ENCODE assay signal across 12 cellular contexts in genomic region chr1:154812911-154813816, GRCh38. TPM values are rescaled to one million over a fixed set of nuclear protein-coding genes. Genes with fewer than 3 reads are reported as not detected.
DNase-seq lines count a peak whose midpoint lies in the region; ATAC-seq and TF ChIP-seq lines count a peak whose summit lies in the region.
"Had no signal": no experiment of that assay in that cellular context is flagged by ENCODE, and none has a peak within 500 bp of the region (broad histone marks: within the 10 kb centered on the region; RNA-seq: fewer than 3 reads in every experiment).

No MANE protein-coding gene starts in this region.

- H3K27me3 Mint-ChIP-seq in osteocyte (ENCODE audit: unreplicated experiment): peaks cover 10% of the 10 kb centered on the region

- no peak for TF ChIP-seq CTCF in fibroblast of pulmonary artery (IDR thresholded peaks at IDR 0.05; ENCODE audit: low read length, missing control alignments)
- no peak for TF ChIP-seq CTCF in osteocyte (IDR thresholded peaks at IDR 0.05)
- no peak for TF ChIP-seq CTCF in tibial artery (IDR thresholded peaks at IDR 0.05)
- TF ChIP-seq CTCF in OCI-LY7 (conservative IDR thresholded peaks at IDR 0.05; ENCODE audit: low read length): no peak

- H3K4me2 ChIP-seq in OCI-LY7 (ENCODE audit: low read length): no peak overlapping the region

- no peaks in the 10 kb centered on the region for H3K27me3 ChIP-seq in H7 (ENCODE audit: control insufficient read depth, insufficient read depth, low read length)
- H3K27me3 ChIP-seq in tibial artery: peaks cover 0 to 37% of the 10 kb centered on the region in 2 donors

- H4K20me1 ChIP-seq in OCI-LY7 (ENCODE audit: insufficient read depth, low read length): no peaks in the 10 kb centered on the region

- DNase-seq in H7 (peak; percentile 80), NCI-H526 treated with DMSO at 0.1 percent for 48 hours (lab: John Stamatoyannopoulos, UW) (peak; percentile 97), fibroblast of pulmonary artery (ENCODE audit: low read depth) (peak; percentile 53), osteocyte (ENCODE audit: extremely low spot score, unreplicated experiment) (no peak), tibial artery (no peak), OCI-LY7 (ENCODE audit: low spot score) (no peak)
- no peak for DNase-seq in activated CD4-positive, alpha-beta T cell treated with anti-CD3 and anti-CD28 coated beads, Interleukin-2, amount 50 U/mL, for 4 hours
- DNase-seq: activated B cell treated with CpG ODN at 0.5 μM for 24 hours; KBM-7; naive B cell; stimulated activated naive CD8-positive, alpha-beta T cell treated with anti-CD3 and anti-CD28 coated beads, Interleukin-15, amount 100 ng/mL, for 72 hours had no signal

- H3K36me3 ChIP-seq in H7 (replicated peaks; ENCODE audit: control insufficient read depth, insufficient read depth, low read length): no peaks in the 10 kb centered on the region
- H3K36me3 ChIP-seq in tibial artery: no peaks in the 10 kb centered on the region
- peaks cover 44% of the 10 kb centered on the region for H3K36me3 ChIP-seq in OCI-LY7 (ENCODE audit: insufficient read depth, low read length)

- peak overlapping the region; percentile 25 for H3K27ac Mint-ChIP-seq in osteocyte (ENCODE audit: unreplicated experiment)
- H3K27ac Mint-ChIP-seq: activated B cell treated with CpG ODN at 0.5 μM for 24 hours; stimulated activated naive CD8-positive, alpha-beta T cell treated with anti-CD3 and anti-CD28 coated beads, Interleukin-15, amount 100 ng/mL, for 72 hours had no signal

- intact Hi-C loops in tibial artery (cut with DNase I; ENCODE audit: low total_unique reads) (no loop called here), OCI-LY7 (cut with micrococcal nuclease; ENCODE audit: unreplicated experiment) (no loop called here)

- H3K4me3 ChIP-seq in H7 (ENCODE audit: insufficient read depth, low read depth, low read length) (no peak overlapping the region), fibroblast of pulmonary artery (replicated peaks; ENCODE audit: low read depth, low read length) (no peak overlapping the region), tibial artery (no peak overlapping the region), OCI-LY7 (ENCODE audit: low read depth, low read length, poor library complexity, severe bottlenecking) (no peak overlapping the region)

- no peak for ATAC-seq in HG02938 (IDR thresholded peaks at IDR 0.05; ENCODE audit: unreplicated experiment)
- ATAC-seq: stimulated activated naive CD8-positive, alpha-beta T cell treated with anti-CD3 and anti-CD28 coated beads, Interleukin-15, amount 100 ng/mL, for 72 hours had no signal

- H3K9me3 ChIP-seq in tibial artery (no peaks in the 10 kb centered on the region), OCI-LY7 (ENCODE audit: low read length) (no peaks in the 10 kb centered on the region)

- BruUV-seq in OCI-LY7 (replicated peaks; lab: Mats Ljungman, UMichigan): no TSS peak

- H3K27ac ChIP-seq in tibial artery: no peak overlapping the region
- no peak overlapping the region for H3K27ac ChIP-seq in OCI-LY7 (ENCODE audit: low read depth, low read length, poor library complexity, severe bottlenecking)

- H3K4me1 ChIP-seq in tibial artery: no peaks in the 10 kb centered on the region
- H3K4me1 ChIP-seq in OCI-LY7 (ENCODE audit: insufficient read depth, low read length, poor library complexity, severe bottlenecking): peaks cover 16% of the 10 kb centered on the region

- H3K4me3 Mint-ChIP-seq in osteocyte (ENCODE audit: unreplicated experiment): no peak overlapping the region
- H3K4me3 Mint-ChIP-seq: activated B cell treated with CpG ODN at 0.5 μM for 24 hours; naive B cell; stimulated activated naive CD8-positive, alpha-beta T cell treated with anti-CD3 and anti-CD28 coated beads, Interleukin-15, amount 100 ng/mL, for 72 hours had no signal

- no peak overlapping the region for H2AFZ ChIP-seq in OCI-LY7 (ENCODE audit: low read length)

- H3K79me2 ChIP-seq in OCI-LY7 (ENCODE audit: insufficient read depth, low read depth, low read length): no peaks in the 10 kb centered on the region

- POLR2A ChIA-PET in OCI-LY7 (lab: Charles Lee): interaction anchor here (0.7 kb wide), 1 partner anchor 10 kb away, joined by 3 read pairs; no protein-coding TSS in a partner anchor

- H3K36me3 Mint-ChIP-seq in osteocyte (ENCODE audit: unreplicated experiment): no peaks in the 10 kb centered on the region
- H3K36me3 Mint-ChIP-seq: naive B cell had no signal

- H3K4me1 Mint-ChIP-seq in osteocyte (ENCODE audit: unreplicated experiment): peaks cover 27% of the 10 kb centered on the region
- H3K4me1 Mint-ChIP-seq: activated B cell treated with CpG ODN at 0.5 μM for 24 hours had no signal

- H3K9me3 Mint-ChIP-seq in osteocyte (ENCODE audit: unreplicated experiment): no peaks in the 10 kb centered on the region
- H3K9me3 Mint-ChIP-seq: activated B cell treated with CpG ODN at 0.5 μM for 24 hours; naive B cell; stimulated activated naive CD8-positive, alpha-beta T cell treated with anti-CD3 and anti-CD28 coated beads, Interleukin-15, amount 100 ng/mL, for 72 hours had no signal

- H3K9me2 ChIP-seq in OCI-LY7 (ENCODE audit: insufficient read depth, low read length): no peaks in the 10 kb centered on the region

- CTCF ChIA-PET in OCI-LY7 (lab: Charles Lee; ENCODE audit: unreplicated experiment): interaction anchor here (0.5 kb wide), 1 partner anchor 144 kb away, joined by 3 read pairs; no protein-coding TSS in a partner anchor

RNA-seq across cellular contexts. Expression of gene KCNN3, which starts 56.9 kb away (rescaled TPM):
- total RNA-seq in H7 (2014; rRNA removed; shearing (Covaris generic)): 0.18 and 0.62 TPM in 2 replicates
- total RNA-seq in osteocyte (0.16 and 0.29 TPM in 2 replicates), OCI-LY7 (2022) (44.5 and 50.8 TPM in 2 replicates)
- total RNA-seq in OCI-LY7 (2014; rRNA removed; shearing (Covaris generic)): 11.4 and 14.8 TPM in 2 replicates

Comparison
In these comparisons a context has a peak if more than half of its experiments do, and no peak if none do; other contexts are left out.
1. DNase-seq: peak in H7 (single experiment), NCI-H526 treated with DMSO at 0.1 percent for 48 hours (single experiment) and fibroblast of pulmonary artery (single experiment); none in osteocyte (single experiment), tibial artery (0 of 2), OCI-LY7 (single experiment) and activated CD4-positive, alpha-beta T cell treated with anti-CD3 and anti-CD28 coated beads, Interleukin-2, amount 50 U/mL, for 4 hours (0 of 2).